In genomic region chr3:2130726-2131125, GRCh38 we compare ENCODE assay signal across 8 cellular contexts. TPM values are rescaled to one million over a fixed set of nuclear protein-coding genes. Genes with fewer than 3 reads are reported as not detected.
"Had no signal": no experiment of that assay in that cellular context is flagged by ENCODE, and none has a peak within 500 bp of the region (broad histone marks: within the 10 kb centered on the region; RNA-seq: fewer than 3 reads in every experiment).

No MANE protein-coding gene starts in this region.

- ATAC-seq: HepG2, K562 had no signal

- H3K27ac Mint-ChIP-seq: IgD-negative memory B cell had no signal

- DNase-seq: IMR-90, KBM-7, KG1 had no signal

- H3K4me3 ChIP-seq: K562 had no signal

- H3K36me3 Mint-ChIP-seq: IgD-negative memory B cell had no signal

- H3K4me1 Mint-ChIP-seq: IgD-negative memory B cell had no signal

- H3K27me3 Mint-ChIP-seq: IgD-negative memory B cell had no signal

- H3K4me3 Mint-ChIP-seq: IgD-negative memory B cell had no signal

RNA-seq across cellular contexts. Expression of gene CNTN4, which starts 32.1 kb away (rescaled TPM):
- total RNA-seq: HT-29, HT1080, K562 had no signal
